Comparison of ENCODE assay signal across 1 cellular context in the genomic region with DNA sequence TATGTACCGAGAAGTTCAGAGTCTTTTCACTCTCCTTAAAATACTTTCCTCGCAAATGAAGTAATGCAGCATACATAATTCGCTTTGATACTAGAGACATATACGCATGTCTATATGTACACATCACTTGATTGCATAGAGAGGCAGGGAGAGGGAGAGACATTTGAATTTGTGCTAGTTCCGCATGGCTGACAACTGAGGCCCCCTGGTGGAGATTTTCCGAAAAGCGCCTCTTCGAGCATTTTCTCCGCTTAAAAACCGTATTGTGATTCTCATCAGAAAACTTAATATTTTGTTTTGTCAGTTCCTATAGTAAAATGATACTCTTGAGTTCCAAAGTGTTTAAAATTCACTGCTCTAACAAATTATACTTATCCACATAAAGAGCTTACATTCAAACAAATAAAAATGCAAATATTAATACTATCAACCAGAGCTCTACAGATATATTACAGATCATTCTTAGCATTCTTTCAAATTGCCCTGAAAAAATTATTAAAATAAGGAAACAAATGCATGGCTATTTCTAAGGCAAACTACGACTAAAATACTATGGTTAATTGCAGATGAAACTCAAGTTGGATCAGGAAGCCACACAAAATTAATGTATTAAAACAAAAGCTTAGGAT.
A peak's percentile ranks its signal among the peaks of the same experiment; 100 is the strongest.
TF ChIP-seq lines count a peak whose summit lies in the region.

No MANE protein-coding gene starts in this region.

TF ChIP-seq in K562, 482 proteins besides CTCF, POLR2A, EP300 and RAD21 (continued from another document and continues in another):
- TF ChIP-seq ZNF668 (CRISPR knock-in tag; IDR thresholded peaks at IDR 0.05) (no peak), TEAD1 (CRISPR knock-in tag; IDR thresholded peaks at IDR 0.05) (no peak), RCOR1 (IDR thresholded peaks at IDR 0.05; ENCODE audit: borderline replicate concordance in 1 of 2, low read depth in 2 of 2, low read length in 2 of 2) (0 out of 4 replicates have a peak, but pooled peaks of 1 of the 2 experiments have one; percentile 8), SP2 (IDR thresholded peaks at IDR 0.05; ENCODE audit: extremely low read depth, low read depth, low read length, poor library complexity, severe bottlenecking) (no peak), ERF (CRISPR knock-in tag; IDR thresholded peaks at IDR 0.05) (no peak), MAX (CRISPR knock-in tag; IDR thresholded peaks at IDR 0.05) (no peak), AFF1 (IDR thresholded peaks at IDR 0.05; ENCODE audit: low read depth in 1 of 2, partially characterized antibody in 2 of 2) (no peak), SMARCC2 (IDR thresholded peaks at IDR 0.05; ENCODE audit: low read depth) (no peak), DACH1 (IDR thresholded peaks at IDR 0.05; ENCODE audit: partially characterized antibody) (no peak), E4F1 (CRISPR knock-in tag; IDR thresholded peaks at IDR 0.05; ENCODE audit: borderline replicate concordance) (no peak), KAT2B (IDR thresholded peaks at IDR 0.05; ENCODE audit: low read depth, low read length) (no peak), ETV1 (tag; conservative IDR thresholded peaks at IDR 0.05; ENCODE audit: low read depth) (no peak), COPS2 (conservative IDR thresholded peaks at IDR 0.05) (no peak), SLC30A9 (CRISPR knock-in tag; IDR thresholded peaks at IDR 0.05) (no peak), XRCC3 (IDR thresholded peaks at IDR 0.05) (no peak), TAF15 (IDR thresholded peaks at IDR 0.05; ENCODE audit: low read depth, low read length) (no peak), DIDO1 (tag; IDR thresholded peaks at IDR 0.05; ENCODE audit: low read depth) (no peak), EHMT2 (IDR thresholded peaks at IDR 0.05) (no peak), ZNF785 (CRISPR knock-in tag; IDR thresholded peaks at IDR 0.05) (no peak), TEAD2 (tag; IDR thresholded peaks at IDR 0.05) (no peak), MNT (conservative IDR thresholded peaks at IDR 0.05) (no peak; a peak in 1 of 4 replicates), GABPB1 (CRISPR knock-in tag; IDR thresholded peaks at IDR 0.05) (no peak), RFX7 (CRISPR knock-in tag; IDR thresholded peaks at IDR 0.05) (no peak), ZNF584 (CRISPR knock-in tag; IDR thresholded peaks at IDR 0.05; ENCODE audit: low read depth) (no peak), MYNN (IDR thresholded peaks at IDR 0.05) (no peak), MYNN (CRISPR knock-in tag; IDR thresholded peaks at IDR 0.05) (no peak)
- TF ChIP-seq, protein P1, sequence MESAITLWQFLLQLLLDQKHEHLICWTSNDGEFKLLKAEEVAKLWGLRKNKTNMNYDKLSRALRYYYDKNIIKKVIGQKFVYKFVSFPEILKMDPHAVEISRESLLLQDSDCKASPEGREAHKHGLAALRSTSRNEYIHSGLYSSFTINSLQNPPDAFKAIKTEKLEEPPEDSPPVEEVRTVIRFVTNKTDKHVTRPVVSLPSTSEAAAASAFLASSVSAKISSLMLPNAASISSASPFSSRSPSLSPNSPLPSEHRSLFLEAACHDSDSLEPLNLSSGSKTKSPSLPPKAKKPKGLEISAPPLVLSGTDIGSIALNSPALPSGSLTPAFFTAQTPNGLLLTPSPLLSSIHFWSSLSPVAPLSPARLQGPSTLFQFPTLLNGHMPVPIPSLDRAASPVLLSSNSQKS (CRISPR knock-in tag; IDR thresholded peaks at IDR 0.05), result no peak
- TF ChIP-seq, protein P2, sequence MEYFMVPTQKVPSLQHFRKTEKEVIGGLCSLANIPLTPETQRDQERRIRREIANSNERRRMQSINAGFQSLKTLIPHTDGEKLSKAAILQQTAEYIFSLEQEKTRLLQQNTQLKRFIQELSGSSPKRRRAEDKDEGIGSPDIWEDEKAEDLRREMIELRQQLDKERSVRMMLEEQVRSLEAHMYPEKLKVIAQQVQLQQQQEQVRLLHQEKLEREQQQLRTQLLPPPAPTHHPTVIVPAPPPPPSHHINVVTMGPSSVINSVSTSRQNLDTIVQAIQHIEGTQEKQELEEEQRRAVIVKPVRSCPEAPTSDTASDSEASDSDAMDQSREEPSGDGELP (CRISPR knock-in tag; IDR thresholded peaks at IDR 0.05; ENCODE audit: borderline replicate concordance), result no peak
- TF ChIP-seq, protein P3, sequence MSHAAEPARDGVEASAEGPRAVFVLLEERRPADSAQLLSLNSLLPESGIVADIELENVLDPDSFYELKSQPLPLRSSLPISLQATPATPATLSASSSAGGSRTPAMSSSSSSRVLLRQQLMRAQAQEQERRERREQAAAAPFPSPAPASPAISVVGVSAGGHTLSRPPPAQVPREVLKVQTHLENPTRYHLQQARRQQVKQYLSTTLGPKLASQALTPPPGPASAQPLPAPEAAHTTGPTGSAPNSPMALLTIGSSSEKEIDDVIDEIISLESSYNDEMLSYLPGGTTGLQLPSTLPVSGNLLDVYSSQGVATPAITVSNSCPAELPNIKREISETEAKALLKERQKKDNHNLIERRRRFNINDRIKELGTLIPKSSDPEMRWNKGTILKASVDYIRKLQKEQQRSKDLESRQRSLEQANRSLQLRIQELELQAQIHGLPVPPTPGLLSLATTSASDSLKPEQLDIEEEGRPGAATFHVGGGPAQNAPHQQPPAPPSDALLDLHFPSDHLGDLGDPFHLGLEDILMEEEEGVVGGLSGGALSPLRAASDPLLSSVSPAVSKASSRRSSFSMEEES (CRISPR knock-in tag; IDR thresholded peaks at IDR 0.05), result no peak
- TF ChIP-seq, protein P4, sequence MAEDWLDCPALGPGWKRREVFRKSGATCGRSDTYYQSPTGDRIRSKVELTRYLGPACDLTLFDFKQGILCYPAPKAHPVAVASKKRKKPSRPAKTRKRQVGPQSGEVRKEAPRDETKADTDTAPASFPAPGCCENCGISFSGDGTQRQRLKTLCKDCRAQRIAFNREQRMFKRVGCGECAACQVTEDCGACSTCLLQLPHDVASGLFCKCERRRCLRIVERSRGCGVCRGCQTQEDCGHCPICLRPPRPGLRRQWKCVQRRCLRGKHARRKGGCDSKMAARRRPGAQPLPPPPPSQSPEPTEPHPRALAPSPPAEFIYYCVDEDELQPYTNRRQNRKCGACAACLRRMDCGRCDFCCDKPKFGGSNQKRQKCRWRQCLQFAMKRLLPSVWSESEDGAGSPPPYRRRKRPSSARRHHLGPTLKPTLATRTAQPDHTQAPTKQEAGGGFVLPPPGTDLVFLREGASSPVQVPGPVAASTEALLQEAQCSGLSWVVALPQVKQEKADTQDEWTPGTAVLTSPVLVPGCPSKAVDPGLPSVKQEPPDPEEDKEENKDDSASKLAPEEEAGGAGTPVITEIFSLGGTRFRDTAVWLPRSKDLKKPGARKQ (CRISPR knock-in tag; IDR thresholded peaks at IDR 0.05), result no peak
- TF ChIP-seq, protein P5, sequence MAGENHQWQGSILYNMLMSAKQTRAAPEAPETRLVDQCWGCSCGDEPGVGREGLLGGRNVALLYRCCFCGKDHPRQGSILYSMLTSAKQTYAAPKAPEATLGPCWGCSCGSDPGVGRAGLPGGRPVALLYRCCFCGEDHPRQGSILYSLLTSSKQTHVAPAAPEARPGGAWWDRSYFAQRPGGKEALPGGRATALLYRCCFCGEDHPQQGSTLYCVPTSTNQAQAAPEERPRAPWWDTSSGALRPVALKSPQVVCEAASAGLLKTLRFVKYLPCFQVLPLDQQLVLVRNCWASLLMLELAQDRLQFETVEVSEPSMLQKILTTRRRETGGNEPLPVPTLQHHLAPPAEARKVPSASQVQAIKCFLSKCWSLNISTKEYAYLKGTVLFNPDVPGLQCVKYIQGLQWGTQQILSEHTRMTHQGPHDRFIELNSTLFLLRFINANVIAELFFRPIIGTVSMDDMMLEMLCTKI (IDR thresholded peaks at IDR 0.05; ENCODE audit: partially characterized antibody), result no peak
- TF ChIP-seq, protein P6, sequence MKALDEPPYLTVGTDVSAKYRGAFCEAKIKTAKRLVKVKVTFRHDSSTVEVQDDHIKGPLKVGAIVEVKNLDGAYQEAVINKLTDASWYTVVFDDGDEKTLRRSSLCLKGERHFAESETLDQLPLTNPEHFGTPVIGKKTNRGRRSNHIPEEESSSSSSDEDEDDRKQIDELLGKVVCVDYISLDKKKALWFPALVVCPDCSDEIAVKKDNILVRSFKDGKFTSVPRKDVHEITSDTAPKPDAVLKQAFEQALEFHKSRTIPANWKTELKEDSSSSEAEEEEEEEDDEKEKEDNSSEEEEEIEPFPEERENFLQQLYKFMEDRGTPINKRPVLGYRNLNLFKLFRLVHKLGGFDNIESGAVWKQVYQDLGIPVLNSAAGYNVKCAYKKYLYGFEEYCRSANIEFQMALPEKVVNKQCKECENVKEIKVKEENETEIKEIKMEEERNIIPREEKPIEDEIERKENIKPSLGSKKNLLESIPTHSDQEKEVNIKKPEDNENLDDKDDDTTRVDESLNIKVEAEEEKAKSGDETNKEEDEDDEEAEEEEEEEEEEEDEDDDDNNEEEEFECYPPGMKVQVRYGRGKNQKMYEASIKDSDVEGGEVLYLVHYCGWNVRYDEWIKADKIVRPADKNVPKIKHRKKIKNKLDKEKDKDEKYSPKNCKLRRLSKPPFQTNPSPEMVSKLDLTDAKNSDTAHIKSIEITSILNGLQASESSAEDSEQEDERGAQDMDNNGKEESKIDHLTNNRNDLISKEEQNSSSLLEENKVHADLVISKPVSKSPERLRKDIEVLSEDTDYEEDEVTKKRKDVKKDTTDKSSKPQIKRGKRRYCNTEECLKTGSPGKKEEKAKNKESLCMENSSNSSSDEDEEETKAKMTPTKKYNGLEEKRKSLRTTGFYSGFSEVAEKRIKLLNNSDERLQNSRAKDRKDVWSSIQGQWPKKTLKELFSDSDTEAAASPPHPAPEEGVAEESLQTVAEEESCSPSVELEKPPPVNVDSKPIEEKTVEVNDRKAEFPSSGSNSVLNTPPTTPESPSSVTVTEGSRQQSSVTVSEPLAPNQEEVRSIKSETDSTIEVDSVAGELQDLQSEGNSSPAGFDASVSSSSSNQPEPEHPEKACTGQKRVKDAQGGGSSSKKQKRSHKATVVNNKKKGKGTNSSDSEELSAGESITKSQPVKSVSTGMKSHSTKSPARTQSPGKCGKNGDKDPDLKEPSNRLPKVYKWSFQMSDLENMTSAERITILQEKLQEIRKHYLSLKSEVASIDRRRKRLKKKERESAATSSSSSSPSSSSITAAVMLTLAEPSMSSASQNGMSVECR (CRISPR knock-in tag; IDR thresholded peaks at IDR 0.05), result no peak
- TF ChIP-seq, protein P7, sequence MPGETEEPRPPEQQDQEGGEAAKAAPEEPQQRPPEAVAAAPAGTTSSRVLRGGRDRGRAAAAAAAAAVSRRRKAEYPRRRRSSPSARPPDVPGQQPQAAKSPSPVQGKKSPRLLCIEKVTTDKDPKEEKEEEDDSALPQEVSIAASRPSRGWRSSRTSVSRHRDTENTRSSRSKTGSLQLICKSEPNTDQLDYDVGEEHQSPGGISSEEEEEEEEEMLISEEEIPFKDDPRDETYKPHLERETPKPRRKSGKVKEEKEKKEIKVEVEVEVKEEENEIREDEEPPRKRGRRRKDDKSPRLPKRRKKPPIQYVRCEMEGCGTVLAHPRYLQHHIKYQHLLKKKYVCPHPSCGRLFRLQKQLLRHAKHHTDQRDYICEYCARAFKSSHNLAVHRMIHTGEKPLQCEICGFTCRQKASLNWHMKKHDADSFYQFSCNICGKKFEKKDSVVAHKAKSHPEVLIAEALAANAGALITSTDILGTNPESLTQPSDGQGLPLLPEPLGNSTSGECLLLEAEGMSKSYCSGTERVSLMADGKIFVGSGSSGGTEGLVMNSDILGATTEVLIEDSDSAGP (CRISPR knock-in tag; IDR thresholded peaks at IDR 0.05), result no peak
